Comparison of ENCODE assay signal across 8 cellular contexts in the genomic region with DNA sequence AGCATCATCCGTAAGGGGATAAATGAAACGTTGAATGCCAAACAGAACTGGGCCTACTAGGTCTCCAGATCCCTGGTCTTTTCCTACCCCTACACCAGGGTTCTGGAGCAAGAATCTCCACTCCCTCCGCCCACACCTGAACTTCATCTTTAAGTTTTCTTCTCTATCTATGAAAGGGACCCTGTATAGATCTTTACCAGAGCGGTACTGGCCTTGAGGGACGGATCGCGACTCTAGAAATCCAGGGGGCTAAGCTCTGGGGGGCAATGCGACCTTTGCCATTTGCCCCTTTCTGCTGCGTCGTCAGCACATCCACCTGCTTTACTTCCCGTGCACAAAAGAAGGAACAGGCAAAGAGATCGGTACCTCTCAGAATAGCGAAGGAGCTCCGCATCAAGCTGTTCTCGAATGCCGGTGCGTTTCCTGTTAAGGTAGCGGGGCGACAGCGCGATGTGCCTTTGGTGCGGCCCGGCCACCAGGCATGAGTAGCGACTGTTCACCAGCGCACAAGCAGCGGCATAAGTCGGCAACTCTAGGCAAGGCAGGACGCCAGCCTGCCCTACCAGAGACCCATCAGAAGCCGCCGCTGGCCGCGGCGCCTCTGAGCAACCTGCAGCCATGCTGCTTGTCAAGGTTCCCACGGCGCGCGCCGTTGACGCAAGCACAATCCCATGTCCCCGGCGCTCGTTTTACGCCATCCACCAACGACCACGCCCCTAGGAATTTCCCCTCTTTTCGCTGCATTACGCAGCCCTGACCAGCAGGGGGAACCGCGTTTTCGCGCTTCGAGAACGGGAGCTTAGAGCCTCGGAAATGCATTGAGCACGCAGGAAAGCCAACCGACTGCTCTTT. TPM values are rescaled to one million over a fixed set of nuclear protein-coding genes. Genes with fewer than 3 reads are reported as not detected.
A peak's percentile ranks its signal among the peaks of the same experiment; 100 is the strongest.
DNase-seq lines count a peak whose midpoint lies in the region; ATAC-seq and TF ChIP-seq lines count a peak whose summit lies in the region.

A gene with protein sequence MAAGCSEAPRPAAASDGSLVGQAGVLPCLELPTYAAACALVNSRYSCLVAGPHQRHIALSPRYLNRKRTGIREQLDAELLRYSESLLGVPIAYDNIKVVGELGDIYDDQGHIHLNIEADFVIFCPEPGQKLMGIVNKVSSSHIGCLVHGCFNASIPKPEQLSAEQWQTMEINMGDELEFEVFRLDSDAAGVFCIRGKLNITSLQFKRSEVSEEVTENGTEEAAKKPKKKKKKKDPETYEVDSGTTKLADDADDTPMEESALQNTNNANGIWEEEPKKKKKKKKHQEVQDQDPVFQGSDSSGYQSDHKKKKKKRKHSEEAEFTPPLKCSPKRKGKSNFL (minus strand): TSS at position 641 of the 852 bp plus-strand sequence. CDS start 21 bp downstream, at position 620.

- TF ChIP-seq EP300 in suprapubic skin (IDR thresholded peaks at IDR 0.05) = no peak

- peak within 1 kb of the TSS; percentile 95 for H3K9ac ChIP-seq in SK-N-MC (ENCODE audit: insufficient read length)

- H3K4me3 Mint-ChIP-seq in activated naive CD4-positive, alpha-beta T cell treated with anti-CD3 and anti-CD28 coated beads, Interleukin-2, amount 10 ng/mL, durations not matched to agents 7 days and 5 days = peak within 1 kb of the TSS; percentile 93

- CTCF ChIA-PET in activated naive CD4-positive, alpha-beta T cell treated with anti-CD3 and anti-CD28 coated beads, Interleukin-2, amount 10 ng/mL, durations not matched to agents 7 days and 5 days (lab: Charles Lee) = interaction anchor here (0.6 to 1.9 kb wide), 9 partner anchors 8 to 891 kb away, joined by 3 to 10 read pairs (median 3); no protein-coding TSS in a partner anchor

- WGBS in suprapubic skin = under 1% methylated on average over 45 of the region's 56 CpGs

- H3K36me3 ChIP-seq in SK-N-MC (ENCODE audit: insufficient read depth, low read length) (peaks cover 20% of the 10 kb centered on the region), suprapubic skin (no peaks in the 10 kb centered on the region)

- H3K27me3 ChIP-seq in suprapubic skin = no peaks in the 10 kb centered on the region

- peak within 1 kb of the TSS; percentile 90 for H3K27ac Mint-ChIP-seq in activated naive CD4-positive, alpha-beta T cell treated with anti-CD3 and anti-CD28 coated beads, Interleukin-2, amount 10 ng/mL, durations not matched to agents 7 days and 5 days

- peak; percentile 99 for ATAC-seq in HG02571 (IDR thresholded peaks at IDR 0.05; ENCODE audit: unreplicated experiment)

- H3K4me1 Mint-ChIP-seq in activated naive CD4-positive, alpha-beta T cell treated with anti-CD3 and anti-CD28 coated beads, Interleukin-2, amount 10 ng/mL, durations not matched to agents 7 days and 5 days = peaks cover 38% of the 10 kb centered on the region

- peaks cover 27% of the 10 kb centered on the region for H3K4me1 ChIP-seq in suprapubic skin

- H3K27ac ChIP-seq in SK-N-MC (peak within 1 kb of the TSS; percentile 57), suprapubic skin (peak within 1 kb of the TSS; percentile 75)

- H3K36me3 Mint-ChIP-seq in activated naive CD4-positive, alpha-beta T cell treated with anti-CD3 and anti-CD28 coated beads, Interleukin-2, amount 10 ng/mL, durations not matched to agents 7 days and 5 days = no peaks in the 10 kb centered on the region

- DNase-seq in GM10266 (ENCODE audit: extremely low spot score) = peak; percentile 85
- peak; percentile 98 for DNase-seq in NB4 (ENCODE audit: low read depth)
- DNase-seq in SK-N-MC (ENCODE audit: low read depth, low spot score) = peak; percentile 95
- peak; percentile 93 for DNase-seq in activated naive CD4-positive, alpha-beta T cell treated with anti-CD3 and anti-CD28 coated beads, Interleukin-2, amount 10 ng/mL, durations not matched to agents 7 days and 5 days
- peak; percentile 96 for DNase-seq in globus pallidus (ENCODE audit: low spot score)
- peak; percentile 67 to 98 (median 92) for DNase-seq in nucleus accumbens (lab: John Stamatoyannopoulos, UW)
- DNase-seq in suprapubic skin (ENCODE audit: low spot score in 2 of 2) = peak; percentile 93 to 94

- TF ChIP-seq CTCF in GM10266 (IDR thresholded peaks at IDR 0.05; ENCODE audit: control insufficient read depth, insufficient read depth, low read depth, missing control alignments) = peak; percentile 95
- TF ChIP-seq CTCF in NB4 (IDR thresholded peaks at IDR 0.05; ENCODE audit: low read depth, low read length) = peak; percentile 95
- peak; percentile 80 to 89 for TF ChIP-seq CTCF in suprapubic skin (IDR thresholded peaks at IDR 0.05)

- H3K4me3 ChIP-seq in NB4 (ENCODE audit: low read depth, low read length) = peak within 1 kb of the TSS; percentile 98
- H3K4me3 ChIP-seq in SK-N-MC = peak within 1 kb of the TSS; percentile 97
- H3K4me3 ChIP-seq in suprapubic skin = peak within 1 kb of the TSS; percentile 80

- TF ChIP-seq POLR2A in NB4 (IDR thresholded peaks at IDR 0.05; ENCODE audit: extremely low read depth, insufficient read length) = peak; percentile 96
- TF ChIP-seq POLR2A in suprapubic skin (IDR thresholded peaks at IDR 0.05) = peak in 1 of 2 donors; percentile 67

- H3K9me3 ChIP-seq in SK-N-MC (ENCODE audit: low read depth, low read length) (peaks cover 4% of the 10 kb centered on the region; the same call in 1 of the 2 replicates), suprapubic skin (no peaks in the 10 kb centered on the region)

- no peaks in the 10 kb centered on the region for H3K9me3 Mint-ChIP-seq in activated naive CD4-positive, alpha-beta T cell treated with anti-CD3 and anti-CD28 coated beads, Interleukin-2, amount 10 ng/mL, durations not matched to agents 7 days and 5 days

- H3K27me3 Mint-ChIP-seq in activated naive CD4-positive, alpha-beta T cell treated with anti-CD3 and anti-CD28 coated beads, Interleukin-2, amount 10 ng/mL, durations not matched to agents 7 days and 5 days = no peaks in the 10 kb centered on the region

RNA-seq across cellular contexts. Expression of the gene that starts here (rescaled TPM):
- total RNA-seq in suprapubic skin = 10 to 100 TPM; 13.8 to 22.0 (median 18.2) TPM

Comparison
In these comparisons a context has a peak if more than half of its experiments do, and no peak if none do; other contexts are left out.
1. Peak in every context shown above with its lines: DNase-seq, ATAC-seq, H3K4me3 ChIP-seq and H3K27ac ChIP-seq.